In the genomic region with DNA sequence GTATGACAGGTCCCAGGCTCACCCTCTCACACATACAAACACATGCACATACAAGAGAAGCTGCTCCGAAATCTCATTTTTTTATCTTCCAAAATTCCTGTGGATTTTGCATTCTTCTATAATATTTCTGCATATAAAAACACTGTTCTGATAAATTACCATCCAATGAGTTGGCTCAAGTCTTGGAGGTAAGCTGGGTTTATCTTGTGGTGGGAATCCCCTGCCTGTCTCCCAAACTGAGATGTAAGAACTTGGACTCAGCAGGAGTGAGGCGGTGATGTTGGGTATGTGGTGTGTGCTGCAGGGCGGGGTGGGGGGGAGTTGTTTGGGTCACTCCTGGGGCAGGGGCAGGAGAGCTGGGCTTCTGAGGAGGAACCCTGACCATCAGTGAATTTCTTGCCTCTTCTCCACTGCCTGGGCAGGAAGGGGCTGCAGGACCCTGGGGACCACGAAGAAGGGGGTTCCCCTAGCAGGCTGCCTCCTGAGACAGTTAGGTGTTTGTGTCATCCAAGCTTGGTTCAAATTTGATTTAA, we compare ENCODE assay signal across 1 cellular context.
TF ChIP-seq lines count a peak whose summit lies in the region.

No MANE protein-coding gene starts in this region.

TF ChIP-seq in WTC11, 78 proteins besides CTCF, POLR2A, EP300 and RAD21 (continued from another document):
- TF ChIP-seq, protein P1, sequence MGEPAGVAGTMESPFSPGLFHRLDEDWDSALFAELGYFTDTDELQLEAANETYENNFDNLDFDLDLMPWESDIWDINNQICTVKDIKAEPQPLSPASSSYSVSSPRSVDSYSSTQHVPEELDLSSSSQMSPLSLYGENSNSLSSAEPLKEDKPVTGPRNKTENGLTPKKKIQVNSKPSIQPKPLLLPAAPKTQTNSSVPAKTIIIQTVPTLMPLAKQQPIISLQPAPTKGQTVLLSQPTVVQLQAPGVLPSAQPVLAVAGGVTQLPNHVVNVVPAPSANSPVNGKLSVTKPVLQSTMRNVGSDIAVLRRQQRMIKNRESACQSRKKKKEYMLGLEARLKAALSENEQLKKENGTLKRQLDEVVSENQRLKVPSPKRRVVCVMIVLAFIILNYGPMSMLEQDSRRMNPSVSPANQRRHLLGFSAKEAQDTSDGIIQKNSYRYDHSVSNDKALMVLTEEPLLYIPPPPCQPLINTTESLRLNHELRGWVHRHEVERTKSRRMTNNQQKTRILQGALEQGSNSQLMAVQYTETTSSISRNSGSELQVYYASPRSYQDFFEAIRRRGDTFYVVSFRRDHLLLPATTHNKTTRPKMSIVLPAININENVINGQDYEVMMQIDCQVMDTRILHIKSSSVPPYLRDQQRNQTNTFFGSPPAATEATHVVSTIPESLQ (CRISPR knock-in tag; IDR thresholded peaks at IDR 0.05) = no peak
- no peak for TF ChIP-seq RORB (CRISPR knock-in tag; IDR thresholded peaks at IDR 0.05)
